ENCODE assay signal across 24 cellular contexts in the genomic region with DNA sequence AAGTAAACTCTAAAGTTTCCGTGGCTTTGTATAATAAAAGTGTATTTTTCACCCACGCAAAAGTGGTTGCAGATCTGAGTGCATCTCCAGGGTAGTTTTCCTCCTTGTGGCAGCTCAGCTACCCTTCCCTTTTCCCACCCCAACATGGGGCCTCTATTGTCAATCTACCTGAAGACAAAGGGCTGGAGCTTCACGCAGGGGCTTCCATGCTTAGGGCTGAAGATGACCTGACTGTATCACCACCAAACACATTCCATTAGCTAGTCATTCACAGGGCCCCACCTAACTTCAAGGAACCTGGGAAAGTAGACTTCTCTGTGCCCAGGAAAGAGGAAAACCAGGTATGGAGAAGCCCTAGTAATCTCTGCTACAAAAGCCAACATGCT. TPM values are rescaled to one million over a fixed set of nuclear protein-coding genes. Genes with fewer than 3 reads are reported as not detected.
DNase-seq lines count a peak whose midpoint lies in the region; ATAC-seq, FAIRE-seq and TF ChIP-seq lines count a peak whose summit lies in the region.
"Had no signal": no experiment of that assay in that cellular context is flagged by ENCODE, and none has a peak within 500 bp of the region (broad histone marks: within the 10 kb centered on the region; RNA-seq: fewer than 3 reads in every experiment).

No MANE protein-coding gene starts in this region.

- no peak for DNase-seq in activated T-cell treated with anti-CD3 and anti-CD28 coated beads, Interleukin-2, amount 50 U/mL, for 24 hours
- no peak for DNase-seq in activated T-cell treated with anti-CD3 and anti-CD28 coated beads for 4 hours
- no peak for DNase-seq in CD8-positive, alpha-beta memory T cell
- DNase-seq in GM12878 (ENCODE audit: low read depth, low spot score) = no peak
- DNase-seq in NCI-H774 (lab: John Stamatoyannopoulos, UW) = no peak
- DNase-seq: activated CD4-positive, alpha-beta T cell treated with anti-CD3 and anti-CD28 coated beads for 1 hour; aorta; left ventricle myocardium inferior; MM.1S; naive thymus-derived CD4-positive, alpha-beta T cell; NCI-H1417; NCI-H2081 treated with DMSO at 0.1 percent for 48 hours; NCI-H69; substantia nigra; upper lobe of right lung had no signal

- POLR2A ChIA-PET in CD8-positive, alpha-beta memory T cell (lab: Charles Lee) = no interaction called here
- POLR2A ChIA-PET in GM12878 (lab: Charles Lee) = interaction anchor here (0.9 to 5.7 kb wide), 21 partner anchors 13 to 102 kb away, joined by 3 to 84 read pairs (median 4); partner anchors contain the start of gene CCND2

- no peaks in the 10 kb centered on the region for H3K79me2 ChIP-seq in GM12878 (ENCODE audit: control insufficient read depth, insufficient read depth, low read length)

- H3K4me1 ChIP-seq in CD8-positive, alpha-beta memory T cell (ENCODE audit: insufficient read depth, low read length) = peaks cover 28% of the 10 kb centered on the region
- H3K4me1 ChIP-seq in GM12878 (ENCODE audit: control insufficient read depth, insufficient read depth, low read length) (peaks cover 27% of the 10 kb centered on the region), neutrophil (ENCODE audit: control insufficient read depth in 1 of 2, insufficient read depth in 1 of 2, low read depth in 1 of 2, low read length in 1 of 2) (peaks cover 30 to 45% of the 10 kb centered on the region in 2 experiments)
- H3K4me1 ChIP-seq: SJSA1, upper lobe of right lung had no signal

- TF ChIP-seq CTCF in GM12878 (IDR thresholded peaks at IDR 0.05 in 2 of 3, conservative IDR thresholded peaks at IDR 0.05 in 1 of 3; ENCODE audit: control insufficient read depth in 2 of 3, extremely low read depth in 1 of 3, insufficient read depth in 1 of 3, low read depth in 3 of 3, low read length in 3 of 3) = no peak
- TF ChIP-seq CTCF in neutrophil (IDR thresholded peaks at IDR 0.05) = no peak

- H3K27ac ChIP-seq in CD8-positive, alpha-beta memory T cell (ENCODE audit: low read depth, low read length) = no peak overlapping the region
- H3K27ac ChIP-seq in GM12878 (ENCODE audit: control insufficient read depth, insufficient read depth) (peak overlapping the region; percentile 93), neutrophil (peak overlapping the region; percentile 87)
- H3K27ac ChIP-seq: KMS-11, left ventricle myocardium inferior, SJSA1, upper lobe of right lung had no signal

- CTCF ChIA-PET in CD8-positive, alpha-beta memory T cell (lab: Charles Lee) = interaction anchor here (1.2 to 2.9 kb wide), 3 partner anchors 16 to 73 kb away, joined by 3 to 11 read pairs (median 4); no protein-coding TSS in a partner anchor
- CTCF ChIA-PET in GM12878 (lab: Yijun Ruan, JAX) = interaction anchor here (0.5 to 3.2 kb wide), 24 partner anchors 25 to 485 kb away, joined by 3 to 23 read pairs (median 4); partner anchors contain the start of gene CCND2

- no peak for ATAC-seq in GM12878
- ATAC-seq in GM21367 (IDR thresholded peaks at IDR 0.05; ENCODE audit: unreplicated experiment) = no peak
- no peak for ATAC-seq in HG02571 (IDR thresholded peaks at IDR 0.05; ENCODE audit: unreplicated experiment)

- in situ Hi-C loops in GM12878 (cut with MboI) = no loop called here

- no peaks in the 10 kb centered on the region for H3K9me3 ChIP-seq in CD8-positive, alpha-beta memory T cell (ENCODE audit: low read length)
- H3K9me3 ChIP-seq in GM12878 (replicated peaks; ENCODE audit: control insufficient read depth, insufficient read depth, low read length) = peaks cover 1% of the 10 kb centered on the region; the same call in 1 of the 3 replicates
- H3K9me3 ChIP-seq in neutrophil = no peaks in the 10 kb centered on the region
- H3K9me3 ChIP-seq: left ventricle myocardium inferior, SJSA1, upper lobe of right lung had no signal

- 47% methylated on average over 3 of the region's 3 CpGs for WGBS in GM12878 (ENCODE audit: insufficient coverage, insufficient replicate concordance, low lambda C conversion rate, missing lambda C conversion rate)

- H3K27ac Mint-ChIP-seq in activated T-cell treated with anti-CD3 and anti-CD28 coated beads, Interleukin-2, amount 50 U/mL, for 24 hours = peak overlapping the region; percentile 88
- peak overlapping the region in 7 of 8 donors; percentile 38 to 90 (median 68) for H3K27ac Mint-ChIP-seq in CD8-positive, alpha-beta memory T cell
- H3K27ac Mint-ChIP-seq: mesothelial cell of epicardium had no signal

- SMC1A ChIA-PET in GM12878 (lab: Charles Lee; ENCODE audit: uncharacterized antibody, unreplicated experiment) = interaction anchor here (1.0 to 7.3 kb wide), 37 partner anchors 8 to 109 kb away, joined by 3 to 64 read pairs (median 13); partner anchors contain the start of gene CCND2

- no peak for TF ChIP-seq POLR2A in GM12878 (IDR thresholded peaks at IDR 0.05; ENCODE audit: low read depth, low read length)

- no peak overlapping the region for H3K4me3 ChIP-seq in CD8-positive, alpha-beta memory T cell (ENCODE audit: low read length)
- no peak overlapping the region for H3K4me3 ChIP-seq in GM12878
- no peak overlapping the region for H3K4me3 ChIP-seq in neutrophil (ENCODE audit: low read depth in 1 of 2, low read length in 1 of 2)
- H3K4me3 ChIP-seq: left ventricle myocardium inferior, SJSA1, smooth muscle cell, upper lobe of right lung had no signal

- peaks cover 37% of the 10 kb centered on the region for H3K4me1 Mint-ChIP-seq in activated T-cell treated with anti-CD3 and anti-CD28 coated beads, Interleukin-2, amount 50 U/mL, for 24 hours (ENCODE audit: low read depth)
- H3K4me1 Mint-ChIP-seq in CD8-positive, alpha-beta memory T cell = peaks cover 25 to 40% (median 37%) of the 10 kb centered on the region in 3 donors
- H3K4me1 Mint-ChIP-seq: mesothelial cell of epicardium had no signal

- 0 out of 2 replicates have a peak overlapping the region, but pooled peaks have one; percentile 18 for H3K9ac ChIP-seq in GM12878 (ENCODE audit: control insufficient read depth, insufficient read depth, low read length)
- H3K9ac ChIP-seq: KMS-11 had no signal

- RAD21 ChIA-PET in GM12878 (lab: Charles Lee; ENCODE audit: unreplicated experiment) = interaction anchor here (0.7 to 5.2 kb wide), 24 partner anchors 10 to 242 kb away, joined by 3 to 109 read pairs (median 12); partner anchors contain the start of gene CCND2

- H4K20me1 ChIP-seq in GM12878 (ENCODE audit: control insufficient read depth, insufficient read depth) = no peaks in the 10 kb centered on the region

- no peaks in the 10 kb centered on the region for H3K9me3 Mint-ChIP-seq in activated T-cell treated with anti-CD3 and anti-CD28 coated beads, Interleukin-2, amount 50 U/mL, for 24 hours
- H3K9me3 Mint-ChIP-seq in CD8-positive, alpha-beta memory T cell = no peaks in the 10 kb centered on the region
- H3K9me3 Mint-ChIP-seq: dendritic cell treated with granulocyte-macrophage colony-stimulating factor and Interleukin-4, amounts not matched to agents 40 ng/mL and 50 ng/mL, for 4 days had no signal

- no peak for TF ChIP-seq RAD21 in GM12878 (IDR thresholded peaks at IDR 0.05; ENCODE audit: insufficient read depth, low read depth, low read length)

- H3K36me3 Mint-ChIP-seq in activated T-cell treated with anti-CD3 and anti-CD28 coated beads, Interleukin-2, amount 50 U/mL, for 24 hours (ENCODE audit: low read depth) = no peaks in the 10 kb centered on the region
- H3K36me3 Mint-ChIP-seq in CD8-positive, alpha-beta memory T cell = no peaks in the 10 kb centered on the region
- H3K36me3 Mint-ChIP-seq: activated naive CD4-positive, alpha-beta T cell treated with anti-CD3 and anti-CD28 coated beads, Interleukin-2, amount 50 U/mL, for 72 hours; mesothelial cell of epicardium had no signal

- peak overlapping the region; percentile 47 for H3K4me2 ChIP-seq in GM12878 (ENCODE audit: control insufficient read depth, insufficient read depth)
- H3K4me2 ChIP-seq: KMS-11, smooth muscle cell had no signal

- H3K27me3 ChIP-seq in CD8-positive, alpha-beta memory T cell (ENCODE audit: insufficient read depth, low read length, poor library complexity, severe bottlenecking) = no peaks in the 10 kb centered on the region
- H3K27me3 ChIP-seq in GM12878 (replicated peaks in 1 of 2; ENCODE audit: control insufficient read depth in 2 of 2, insufficient read depth in 2 of 2, low read length in 1 of 2) = no peaks in the 10 kb centered on the region
- no peaks in the 10 kb centered on the region for H3K27me3 ChIP-seq in neutrophil
- H3K27me3 ChIP-seq: SJSA1, upper lobe of right lung had no signal

- intact Hi-C loops in GM12878 (cut with micrococcal nuclease; ENCODE audit: unreplicated experiment) = no loop called here

- no peaks in the 10 kb centered on the region for H3K36me3 ChIP-seq in CD8-positive, alpha-beta memory T cell (ENCODE audit: insufficient read depth, low read length)
- H3K36me3 ChIP-seq in GM12878 (ENCODE audit: control insufficient read depth in 2 of 2, insufficient read depth in 2 of 2, low read length in 1 of 2) (no peaks in the 10 kb centered on the region), neutrophil (no peaks in the 10 kb centered on the region)
- H3K36me3 ChIP-seq: left ventricle myocardium inferior, SJSA1, upper lobe of right lung had no signal

- peak overlapping the region; percentile 20 for H2AFZ ChIP-seq in GM12878 (ENCODE audit: control insufficient read depth, low read depth, low read length)

- no peaks in the 10 kb centered on the region for H3K27me3 Mint-ChIP-seq in activated T-cell treated with anti-CD3 and anti-CD28 coated beads, Interleukin-2, amount 50 U/mL, for 24 hours
- H3K27me3 Mint-ChIP-seq in CD8-positive, alpha-beta memory T cell = peaks cover 0 to 5% of the 10 kb centered on the region in 2 donors

- no peak for TF ChIP-seq EP300 in GM12878 (IDR thresholded peaks at IDR 0.05; ENCODE audit: borderline replicate concordance in 1 of 2, control insufficient read depth in 1 of 2, low read depth in 2 of 2, low read length in 2 of 2)

- BruUV-seq in GM12878 (replicated peaks; lab: Mats Ljungman, UMichigan) = no TSS peak

- no peak overlapping the region for H3K4me3 Mint-ChIP-seq in activated T-cell treated with anti-CD3 and anti-CD28 coated beads, Interleukin-2, amount 50 U/mL, for 24 hours
- peak overlapping the region in 3 of 7 donors; percentile 28 to 65 (median 44) for H3K4me3 Mint-ChIP-seq in CD8-positive, alpha-beta memory T cell
- H3K4me3 Mint-ChIP-seq: dendritic cell treated with granulocyte-macrophage colony-stimulating factor and Interleukin-4, amounts not matched to agents 40 ng/mL and 50 ng/mL, for 4 days; mesothelial cell of epicardium had no signal

- FAIRE-seq in GM12878 (lab: Jason Lieb, UNC) = no peak

RNA-seq across cellular contexts. Expression of gene CCND2, which starts 57.0 kb away (rescaled TPM):
- total RNA-seq in CD8-positive, alpha-beta memory T cell = 100 to 1,000 TPM; 784 to 792 TPM
- 72.4 TPM for polyA plus RNA-seq in CD8-positive, alpha-beta memory T cell
- 335 and 378 TPM in 2 replicates for total RNA-seq in GM12878 (2013; cell fraction: nucleolus; rRNA removed)
- total RNA-seq in GM12878 (2014; rRNA removed) (141 and 159 TPM in 2 replicates), GM12878 (2014; rRNA removed; fragmentation: Illumina TruSeq; extraction: Trizol) (162 and 163 TPM in 2 replicates), GM12878 (2021) (248 and 260 TPM in 2 replicates)
- 36.8 TPM for polyA plus RNA-seq in GM12878 (2011; ENCODE audit: low read depth)
- polyA plus RNA-seq in GM12878 (2011; rRNA removed) (256 and 263 TPM in 2 replicates), GM12878 (2014; fragmentation: Illumina TruSeq; extraction: Trizol) (37.5 and 44.7 TPM in 2 replicates), GM12878 (2014; fragmentation: Nextera tagmentation; extraction: Ambion mirVana) (100 to 1,000 TPM in 1 of 2 experiments, 10 to 100 TPM in 1; 30.1 to 100 TPM), GM12878 (2014; rRNA removed) (73.6 and 78.9 TPM in 2 replicates), GM12878 (2016; fragmentation: Nextera tagmentation; extraction: Ambion mirVana) (100 to 1,000 TPM; 183 to 200 TPM)
- 171 and 198 TPM in 2 replicates for polyA plus RNA-seq in GM12878 (2011; cell fraction: cytosol; rRNA removed)
- 186 and 241 TPM in 2 replicates for polyA plus RNA-seq in GM12878 (2011; cell fraction: nucleus; rRNA removed)
- 55.9 and 67.6 TPM in 2 replicates for polyA plus RNA-seq in GM12878 (2012)
- polyA minus RNA-seq in GM12878 (2011; rRNA and poly(A)+ RNA removed) = 651 and 710 TPM in 2 replicates
- 245 and 274 TPM in 2 replicates for polyA minus RNA-seq in GM12878 (2011; cell fraction: cytosol; rRNA and poly(A)+ RNA removed)
- 123 and 187 TPM in 2 replicates for polyA minus RNA-seq in GM12878 (2011; cell fraction: nucleus; rRNA and poly(A)+ RNA removed)
